Comparison of ENCODE assay signal across 1 cellular context in genomic region chr11:72422414-72422813, GRCh38.
TF ChIP-seq lines count a peak whose summit lies in the region.

No MANE protein-coding gene starts in this region.

TF ChIP-seq in HepG2, 621 proteins besides CTCF, POLR2A, EP300 and RAD21 (continued from another document):
- no peak for TF ChIP-seq STAT5B (CRISPR knock-in tag; IDR thresholded peaks at IDR 0.05)
- TF ChIP-seq ZBED4 (CRISPR knock-in tag; IDR thresholded peaks at IDR 0.05; ENCODE audit: borderline replicate concordance) = 0 out of 2 replicates have a peak, but pooled peaks have one; percentile 18
- TF ChIP-seq HNF4G (IDR thresholded peaks at IDR 0.05; ENCODE audit: borderline replicate concordance, low read depth, low read length) = peak; percentile 65; the same call in 1 of the 2 replicates
- no peak for TF ChIP-seq HNF4G (CRISPR knock-in tag; IDR thresholded peaks at IDR 0.05; ENCODE audit: borderline replicate concordance, low read depth)
- TF ChIP-seq ERF (CRISPR knock-in tag; IDR thresholded peaks at IDR 0.05) = 0 out of 2 replicates have a peak, but pooled peaks have one; percentile 16
- peak; percentile 29; the same call in 1 of the 2 replicates for TF ChIP-seq CREM (IDR thresholded peaks at IDR 0.05)
- no peak for TF ChIP-seq CREM (CRISPR knock-in tag; IDR thresholded peaks at IDR 0.05)
- no peak for TF ChIP-seq ZNF234 (CRISPR knock-in tag; conservative IDR thresholded peaks at IDR 0.05)
- no peak for TF ChIP-seq TAF1 (CRISPR knock-in tag; IDR thresholded peaks at IDR 0.05)
- TF ChIP-seq PPARG (CRISPR knock-in tag; conservative IDR thresholded peaks at IDR 0.05) = peak; percentile 52
- no peak for TF ChIP-seq ZNF580 (CRISPR knock-in tag; IDR thresholded peaks at IDR 0.05; ENCODE audit: borderline replicate concordance, low read depth)
- no peak for TF ChIP-seq CREB1 (IDR thresholded peaks at IDR 0.05)
- 0 out of 2 replicates have a peak, but pooled peaks have one; percentile 22 for TF ChIP-seq CREB1 (CRISPR knock-in tag; IDR thresholded peaks at IDR 0.05)
- no peak for TF ChIP-seq SOX13 (IDR thresholded peaks at IDR 0.05)
- TF ChIP-seq SOX13 (CRISPR knock-in tag; conservative IDR thresholded peaks at IDR 0.05 in 1 of 2, IDR thresholded peaks at IDR 0.05 in 1 of 2) = peak in 1 of 2 experiments; percentile 74; a peak in 2 of 4 replicates
- TF ChIP-seq SMAD9 (CRISPR knock-in tag; IDR thresholded peaks at IDR 0.05) = no peak
- no peak for TF ChIP-seq ZBTB40 (IDR thresholded peaks at IDR 0.05)
- TF ChIP-seq ZBTB40 (CRISPR knock-in tag; IDR thresholded peaks at IDR 0.05) = no peak
- TF ChIP-seq FOXK2 (IDR thresholded peaks at IDR 0.05) = no peak
- peak; percentile 77 for TF ChIP-seq ARID3A (IDR thresholded peaks at IDR 0.05; ENCODE audit: low read depth, low read length)
- 0 out of 2 replicates have a peak, but pooled peaks have one; percentile 31 for TF ChIP-seq DRAP1 (CRISPR knock-in tag; IDR thresholded peaks at IDR 0.05)
- peak; percentile 100 for TF ChIP-seq SIX1 (CRISPR knock-in tag; IDR thresholded peaks at IDR 0.05; ENCODE audit: borderline replicate concordance)
- no peak for TF ChIP-seq ZNF10 (CRISPR knock-in tag; IDR thresholded peaks at IDR 0.05; ENCODE audit: borderline replicate concordance, low read depth)
- no peak for TF ChIP-seq ZNF619 (CRISPR knock-in tag; IDR thresholded peaks at IDR 0.05)
- no peak for TF ChIP-seq FOXA1 (IDR thresholded peaks at IDR 0.05)
- peak; percentile 56; the same call in 1 of the 2 replicates for TF ChIP-seq FOXA1 (CRISPR knock-in tag; IDR thresholded peaks at IDR 0.05)
- no peak for TF ChIP-seq U2AF1 (optimal IDR thresholded peaks at IDR 0.05; ENCODE audit: low read depth, low read length)
- no peak for TF ChIP-seq TMF1 (CRISPR knock-in tag; IDR thresholded peaks at IDR 0.05; ENCODE audit: low read depth)
- TF ChIP-seq RARA (CRISPR knock-in tag; IDR thresholded peaks at IDR 0.05) = peak; percentile 65
- peak; percentile 60; the same call in 1 of the 2 replicates for TF ChIP-seq RCOR2 (CRISPR knock-in tag; IDR thresholded peaks at IDR 0.05)
- no peak for TF ChIP-seq REL (CRISPR knock-in tag; conservative IDR thresholded peaks at IDR 0.05)
- no peak for TF ChIP-seq SMARCE1 (IDR thresholded peaks at IDR 0.05; ENCODE audit: borderline replicate concordance)
- peak; percentile 53; the same call in 1 of the 2 replicates for TF ChIP-seq NCOR1 (IDR thresholded peaks at IDR 0.05; ENCODE audit: borderline replicate concordance, low read length)
- no peak for TF ChIP-seq TGIF2 (CRISPR knock-in tag; IDR thresholded peaks at IDR 0.05)
- TF ChIP-seq HDAC1 (CRISPR knock-in tag; IDR thresholded peaks at IDR 0.05) = peak; percentile 20; the same call in 1 of the 2 replicates
- TF ChIP-seq FOXO1 (CRISPR knock-in tag; IDR thresholded peaks at IDR 0.05) = peak; percentile 30; the same call in 1 of the 2 replicates
- peak; percentile 92 for TF ChIP-seq GATAD2A (CRISPR knock-in tag; IDR thresholded peaks at IDR 0.05)
- TF ChIP-seq SOX6 (IDR thresholded peaks at IDR 0.05) = no peak
- TF ChIP-seq SOX6 (CRISPR knock-in tag; IDR thresholded peaks at IDR 0.05) = peak; percentile 68
- no peak for TF ChIP-seq ZNF770 (CRISPR knock-in tag; IDR thresholded peaks at IDR 0.05)
- TF ChIP-seq PAXIP1 (CRISPR knock-in tag; conservative IDR thresholded peaks at IDR 0.05) = peak; percentile 82
- TF ChIP-seq MBNL3 (CRISPR knock-in tag; conservative IDR thresholded peaks at IDR 0.05) = no peak
- TF ChIP-seq ELF3 (CRISPR knock-in tag; IDR thresholded peaks at IDR 0.05) = peak; percentile 82
